17 cellular contexts compared by ENCODE assay signal in the genomic region with DNA sequence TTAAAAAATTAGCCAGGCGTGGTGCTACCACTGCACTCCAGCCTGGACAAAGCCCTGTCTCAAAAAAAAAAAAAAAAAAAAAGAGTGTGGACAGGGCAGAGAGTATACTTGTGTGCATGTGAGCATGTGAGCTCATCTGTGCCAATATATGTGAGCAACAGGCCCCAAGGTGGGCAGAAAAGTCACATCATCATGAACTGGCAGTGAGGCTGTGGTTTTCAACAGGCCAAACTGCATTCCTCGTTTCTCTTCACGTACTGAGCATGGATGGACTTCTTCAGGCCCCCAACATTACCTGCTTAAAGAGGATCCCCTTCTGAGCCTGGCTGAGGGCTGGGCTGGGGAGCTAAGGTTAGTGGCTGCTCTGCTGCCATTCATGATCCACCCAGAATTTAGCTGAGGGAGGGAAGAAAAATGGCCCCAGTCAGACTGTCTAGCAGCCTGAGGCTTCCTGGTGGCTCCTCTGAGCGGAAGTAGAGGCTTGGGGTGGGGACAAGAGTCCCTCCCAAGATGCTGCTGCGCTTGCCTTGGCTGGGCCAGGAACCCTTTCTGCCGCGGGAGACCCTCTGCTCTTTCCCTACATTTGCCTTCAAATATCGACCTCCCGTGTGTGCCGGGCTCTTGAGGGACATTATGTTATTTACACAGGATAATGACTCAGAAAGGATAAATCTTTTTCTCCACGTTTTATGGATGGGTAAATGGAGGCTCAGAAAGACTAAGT. TPM values are rescaled to one million over a fixed set of nuclear protein-coding genes. Genes with fewer than 3 reads are reported as not detected.
DNase-seq lines count a peak whose midpoint lies in the region; ATAC-seq and TF ChIP-seq lines count a peak whose summit lies in the region.
"Had no signal": no experiment of that assay in that cellular context is flagged by ENCODE, and none has a peak within 500 bp of the region (broad histone marks: within the 10 kb centered on the region; RNA-seq: fewer than 3 reads in every experiment).

No MANE protein-coding gene starts in this region.

- intact Hi-C loops in mammary epithelial cell (cut with micrococcal nuclease) = no loop called here
- intact Hi-C loops in breast epithelium (cut with DNase I; ENCODE audit: low total_unique reads) = no loop called here
- intact Hi-C loops in dorsolateral prefrontal cortex (cut with DNase I) = no loop called here

- H3K27me3 Mint-ChIP-seq in HFFc6 (ENCODE audit: insufficient read depth) = peaks cover 5% of the 10 kb centered on the region; the same call in 1 of the 2 replicates
- H3K27me3 Mint-ChIP-seq: CD4-positive, CD25-positive, alpha-beta regulatory T cell had no signal

- no TSS peak for BruUV-seq in mammary epithelial cell (replicated peaks; lab: Mats Ljungman, UMichigan)

- H3K4me2 ChIP-seq in mammary epithelial cell (ENCODE audit: insufficient read depth, low read depth, low read length) = no peak overlapping the region
- H3K4me2 ChIP-seq: BLaER1 treated with 17β-estradiol and CSF1 and Interleukin-3, amounts not matched to agents 10 nM and 100 nM had no signal

- no peaks in the 10 kb centered on the region for H3K36me3 ChIP-seq in mammary epithelial cell (ENCODE audit: insufficient read depth, low read length)
- no peaks in the 10 kb centered on the region for H3K36me3 ChIP-seq in breast epithelium
- H3K36me3 ChIP-seq: BLaER1 treated with 17β-estradiol and CSF1 and Interleukin-3, amounts not matched to agents 10 nM and 100 nM had no signal

- no peaks in the 10 kb centered on the region for H3K27me3 ChIP-seq in mammary epithelial cell (ENCODE audit: insufficient read depth, low read length)
- peaks cover 0 to 13% of the 10 kb centered on the region in 2 donors for H3K27me3 ChIP-seq in breast epithelium
- H3K27me3 ChIP-seq in dorsolateral prefrontal cortex = peaks cover 0 to 47% (median 0%) of the 10 kb centered on the region in 45 donors
- H3K27me3 ChIP-seq: BLaER1 treated with 17β-estradiol and CSF1 and Interleukin-3, amounts not matched to agents 10 nM and 100 nM had no signal

- H3K36me3 Mint-ChIP-seq in HFFc6 (ENCODE audit: low read depth) = no peaks in the 10 kb centered on the region
- H3K36me3 Mint-ChIP-seq: CD4-positive, CD25-positive, alpha-beta regulatory T cell had no signal

- H3K9ac ChIP-seq in mammary epithelial cell (ENCODE audit: insufficient read depth, low read length) = no peak overlapping the region
- H3K9ac ChIP-seq: BLaER1 treated with 17β-estradiol and CSF1 and Interleukin-3, amounts not matched to agents 10 nM and 100 nM had no signal

- WGBS in mammary epithelial cell (ENCODE audit: low coverage, missing lambda C conversion rate) = 64% methylated on average over 9 of the region's 11 CpGs

- in situ Hi-C loops in mammary epithelial cell (cut with MboI; ENCODE audit: low sequenced_read_pairs in 2 of 2) = no loop called here

- H4K20me1 ChIP-seq in mammary epithelial cell (ENCODE audit: insufficient read depth, low read length) = no peaks in the 10 kb centered on the region
- H4K20me1 ChIP-seq: BLaER1 treated with 17β-estradiol and CSF1 and Interleukin-3, amounts not matched to agents 10 nM and 100 nM had no signal

- no peaks in the 10 kb centered on the region for H3K9me3 ChIP-seq in mammary epithelial cell (replicated peaks; ENCODE audit: insufficient read depth, low read length)
- no peaks in the 10 kb centered on the region for H3K9me3 ChIP-seq in breast epithelium

- H3K4me3 ChIP-seq in mammary epithelial cell (replicated peaks in 1 of 3; ENCODE audit: insufficient read depth in 1 of 3, low read depth in 2 of 3, low read length in 3 of 3) (no peak overlapping the region), breast epithelium (no peak overlapping the region), dorsolateral prefrontal cortex (no peak overlapping the region)
- H3K4me3 ChIP-seq: BLaER1 treated with 17β-estradiol and CSF1 and Interleukin-3, amounts not matched to agents 10 nM and 100 nM; GM12878 had no signal

- no peak overlapping the region for H3K27ac ChIP-seq in mammary epithelial cell (ENCODE audit: insufficient read depth, low read depth, low read length)
- H3K27ac ChIP-seq in breast epithelium = no peak overlapping the region
- H3K27ac ChIP-seq in dorsolateral prefrontal cortex = peak overlapping the region in 47 of 59 donors; percentile 1 to 100 (median 95)
- H3K27ac ChIP-seq in substantia nigra (ENCODE audit: low read depth, low read length, poor library complexity, severe bottlenecking) = peak overlapping the region; percentile 92
- H3K27ac ChIP-seq: BLaER1 treated with 17β-estradiol and CSF1 and Interleukin-3, amounts not matched to agents 10 nM and 100 nM; HL-60 had no signal

- dilution Hi-C loops in mammary epithelial cell (cut with HindIII; ENCODE audit: low sequenced_read_pairs) = no loop called here

- peak; percentile 49 for DNase-seq in mammary epithelial cell
- DNase-seq in breast epithelium (ENCODE audit: low spot score in 2 of 2) = no peak
- DNase-seq in RPMI7951 (ENCODE audit: low read depth) = peak; percentile 25
- no peak for DNase-seq in dorsolateral prefrontal cortex
- DNase-seq in substantia nigra (lab: John Stamatoyannopoulos, UW) = no peak
- DNase-seq in NCI-H1694 (lab: John Stamatoyannopoulos, UW) = no peak
- no peak for DNase-seq in HFFc6
- DNase-seq: 8988T; ACHN; CD4-positive, CD25-positive, alpha-beta regulatory T cell; DMS79 had no signal

- H3K4me1 ChIP-seq in mammary epithelial cell (ENCODE audit: insufficient read depth, low read length) = no peaks in the 10 kb centered on the region
- H3K4me1 ChIP-seq in breast epithelium = no peaks in the 10 kb centered on the region
- H3K4me1 ChIP-seq: BLaER1 treated with 17β-estradiol and CSF1 and Interleukin-3, amounts not matched to agents 10 nM and 100 nM had no signal

- no peak overlapping the region for H3K27ac Mint-ChIP-seq in HFFc6
- H3K27ac Mint-ChIP-seq: CD4-positive, CD25-positive, alpha-beta regulatory T cell had no signal

- ATAC-seq in GM21390 (IDR thresholded peaks at IDR 0.05; ENCODE audit: unreplicated experiment) = no peak
- ATAC-seq: GM12878, HCT116 had no signal

- peaks cover 6% of the 10 kb centered on the region; the same call in 1 of the 2 replicates for H3K4me1 Mint-ChIP-seq in HFFc6 (ENCODE audit: low read depth)
- H3K4me1 Mint-ChIP-seq: CD4-positive, CD25-positive, alpha-beta regulatory T cell had no signal

- CTCF ChIA-PET in mammary epithelial cell (lab: Charles Lee; ENCODE audit: low non-redundant PET) = no interaction called here

- no peaks in the 10 kb centered on the region for H3K79me2 ChIP-seq in mammary epithelial cell (ENCODE audit: insufficient read depth, low read length)

- TF ChIP-seq POLR2A in breast epithelium (IDR thresholded peaks at IDR 0.05) = no peak

- H3K4me3 Mint-ChIP-seq in HFFc6 = no peak overlapping the region
- H3K4me3 Mint-ChIP-seq: CD4-positive, CD25-positive, alpha-beta regulatory T cell had no signal

- no peaks in the 10 kb centered on the region for H3K9me3 Mint-ChIP-seq in HFFc6

- TF ChIP-seq CTCF in mammary epithelial cell (conservative IDR thresholded peaks at IDR 0.05 in 1 of 2, IDR thresholded peaks at IDR 0.05 in 1 of 2; ENCODE audit: extremely low read depth in 1 of 2, insufficient read depth in 1 of 2, low read depth in 1 of 2, low read length in 2 of 2) (no peak), breast epithelium (IDR thresholded peaks at IDR 0.05) (no peak), dorsolateral prefrontal cortex (IDR thresholded peaks at IDR 0.05 in 54 of 56, conservative IDR thresholded peaks at IDR 0.05 in 2 of 56; ENCODE audit: low read depth in 1 of 56, partially characterized antibody in 56 of 56) (no peak), HFFc6 (IDR thresholded peaks at IDR 0.05) (no peak)

- H2AFZ ChIP-seq in mammary epithelial cell (ENCODE audit: low read depth, low read length) = no peak overlapping the region

RNA-seq across cellular contexts. Expression of a gene that starts 55.0 kb away (rescaled TPM):
- total RNA-seq in mammary epithelial cell = not detected
- polyA plus RNA-seq in mammary epithelial cell = not detected
- polyA minus RNA-seq in mammary epithelial cell = not detected
- total RNA-seq in breast epithelium = 10 to 100 TPM in 2 of 3 donors, 1 to 10 TPM in 1; 9.2 to 65.5 (median 12.2) TPM
- total RNA-seq in RPMI7951 (2014; rRNA removed; shearing (Covaris generic)) = not detected in 2 replicates
- total RNA-seq in dorsolateral prefrontal cortex = 10 to 100 TPM in 53 of 120 experiments, 1 to 10 TPM in 67; 3.5 to 24.3 (median 9.7) TPM
- total RNA-seq in HFFc6 (2021; fragmentation: NEBNext Ultra II Directional; extraction: Animal tissue kit (Norgen Biotek cat#: 25700)) = not detected
- total RNA-seq: CD4-positive, CD25-positive, alpha-beta regulatory T cell; G401; GM12878 had no signal
- polyA plus RNA-seq: CD4-positive, CD25-positive, alpha-beta regulatory T cell; GM12878 had no signal

Comparison
In these comparisons a context has a peak if more than half of its experiments do, and no peak if none do; other contexts are left out.
1. DNase-seq: peak in mammary epithelial cell (single experiment) and RPMI7951 (single experiment); none in breast epithelium (0 of 2), dorsolateral prefrontal cortex (0 of 10), substantia nigra (0 of 49), NCI-H1694 (single experiment) and HFFc6 (single experiment).
2. H3K27ac ChIP-seq: peak in dorsolateral prefrontal cortex (47 of 59) and substantia nigra (single experiment); none in mammary epithelial cell (single experiment) and breast epithelium (0 of 2).